8 cellular contexts compared by ENCODE assay signal in genomic region chr19:44212865-44213346, GRCh38. TPM values are rescaled to one million over a fixed set of nuclear protein-coding genes. Genes with fewer than 3 reads are reported as not detected.
A peak's percentile ranks its signal among the peaks of the same experiment; 100 is the strongest.
DNase-seq lines count a peak whose midpoint lies in the region; ATAC-seq and TF ChIP-seq lines count a peak whose summit lies in the region.

No MANE protein-coding gene starts in this region.

- peak overlapping the region; percentile 90 for H3K4me3 ChIP-seq in PC-3 (ENCODE audit: low read length)
- H3K4me3 ChIP-seq in lung: peak overlapping the region; percentile 87
- peak overlapping the region; percentile 45 to 95 (median 64) for H3K4me3 ChIP-seq in tibial nerve

- H3K9me3 ChIP-seq in H9 (ENCODE audit: control insufficient read depth, low read depth, low read length): no peaks in the 10 kb centered on the region
- no peaks in the 10 kb centered on the region for H3K9me3 ChIP-seq in PC-3 (ENCODE audit: low read length)
- H3K9me3 ChIP-seq in lung (ENCODE audit: control insufficient read depth in 2 of 2, insufficient read depth in 1 of 2, low read length in 1 of 2): peaks cover 0 to 13% of the 10 kb centered on the region in 2 donors
- peaks cover 0 to 29% (median 2%) of the 10 kb centered on the region in 4 donors for H3K9me3 ChIP-seq in tibial nerve

- H3K79me1 ChIP-seq in H9 (ENCODE audit: insufficient read depth, low read depth, low read length, poor library complexity, severe bottlenecking): no peaks in the 10 kb centered on the region

- TF ChIP-seq EP300 in tibial nerve (IDR thresholded peaks at IDR 0.05): no peak

- H3K36me3 ChIP-seq in PC-3 (ENCODE audit: low read depth, low read length) (peaks cover 5% of the 10 kb centered on the region), lung (ENCODE audit: control insufficient read depth in 2 of 2, insufficient read depth in 2 of 2, low read length in 2 of 2) (peaks cover 11% of the 10 kb centered on the region in 2 donors), tibial nerve (peaks cover 0 to 38% (median 3%) of the 10 kb centered on the region in 3 donors)

- H3K27ac ChIP-seq in H9 (ENCODE audit: insufficient read length, low read depth, low read length) (peak overlapping the region; percentile 15), PC-3 (ENCODE audit: low read length) (peak overlapping the region; percentile 48), lung (ENCODE audit: low read depth in 1 of 2, low read length in 1 of 2) (peak overlapping the region; percentile 87 to 94), tibial nerve (peak overlapping the region; percentile 23 to 87 (median 84))

- no peak overlapping the region for H3T11ph ChIP-seq in H9 (ENCODE audit: low read length)

- H3K4me2 ChIP-seq in H9 (ENCODE audit: insufficient read depth, insufficient read length, low read length): peak overlapping the region; percentile 91
- peak overlapping the region; percentile 87 for H3K4me2 ChIP-seq in PC-3 (ENCODE audit: low read length)

- H2AK5ac ChIP-seq in H9 (ENCODE audit: insufficient read length, low read length): no peak overlapping the region

- peak overlapping the region; percentile 65 for H3K9ac ChIP-seq in H9 (ENCODE audit: extremely low read depth, insufficient read length, low read length)
- peak overlapping the region; percentile 77 for H3K9ac ChIP-seq in PC-3 (ENCODE audit: low read length)

- no peak overlapping the region for H2BK12ac ChIP-seq in H9 (ENCODE audit: insufficient read length, low read depth, low read length)

- H3K4me1 Mint-ChIP-seq in Calu3 (ENCODE audit: low read depth, unreplicated experiment): peaks cover 8% of the 10 kb centered on the region
- peaks cover 8 to 11% of the 10 kb centered on the region in 2 experiments for H3K4me1 Mint-ChIP-seq in H9

- WGBS in H9 (ENCODE audit: extremely low coverage, insufficient read length, low lambda C conversion rate): no CpG with 5 or more reads among the region's 15 CpGs
- 4 to 5% methylated on average over 15 of the region's 15 CpGs for WGBS in lung, 2 donors
- 3 to 4% methylated on average over 15 of the region's 15 CpGs for WGBS in tibial nerve, 2 donors

- H3K36me3 Mint-ChIP-seq in Calu3 (ENCODE audit: insufficient read depth, unreplicated experiment) (peaks cover 46% of the 10 kb centered on the region), H9 (ENCODE audit: insufficient read depth in 1 of 3, low read depth in 3 of 3) (peaks cover 26 to 30% (median 27%) of the 10 kb centered on the region in 3 experiments)

- H4K20me1 ChIP-seq in H9 (ENCODE audit: control insufficient read depth, insufficient read depth, insufficient read length) (no peaks in the 10 kb centered on the region), PC-3 (ENCODE audit: low read length) (no peaks in the 10 kb centered on the region)

- H2AFZ ChIP-seq in H9 (ENCODE audit: low read length) (no peak overlapping the region), PC-3 (ENCODE audit: low read length) (peak overlapping the region; percentile 97)

- H4K91ac ChIP-seq in H9 (ENCODE audit: insufficient read length, low read depth, low read length): no peak overlapping the region

- BruUV-seq in Calu3 (replicated peaks; lab: Mats Ljungman, UMichigan) (TSS peak; percentile 57), PC-3 (replicated peaks; lab: Mats Ljungman, UMichigan) (TSS peak; percentile 59)

- H3K18ac ChIP-seq in H9 (ENCODE audit: insufficient read length, low read depth, low read length): no peak overlapping the region

- no peaks in the 10 kb centered on the region for H3K23me2 ChIP-seq in H9 (ENCODE audit: insufficient read length, low read depth, low read length, poor library complexity, severe bottlenecking)

- intact Hi-C loops in Calu3 (cut with micrococcal nuclease; ENCODE audit: unreplicated experiment): loop anchor here (2.0 kb wide), 1 partner anchor 92 kb away; the partner anchor contains the start of gene ZNF235
- intact Hi-C loops in PC-3 (cut with micrococcal nuclease): loop anchor here (2.0 kb wide), 2 partner anchors 92 to 100 kb away; partner anchors contain the start of genes ZNF225 and ZNF235

- H3K4me3 Mint-ChIP-seq in Calu3 (ENCODE audit: low read depth, unreplicated experiment) (peak overlapping the region; percentile 86), H9 (peak overlapping the region; percentile 83 to 94)

- no peak overlapping the region for H3K23ac ChIP-seq in H9 (ENCODE audit: insufficient read length, low read depth, low read length)

- no peak for TF ChIP-seq POLR2A in tibial nerve (IDR thresholded peaks at IDR 0.05)

- H3K27me3 Mint-ChIP-seq in Calu3 (ENCODE audit: unreplicated experiment) (no peaks in the 10 kb centered on the region), H9 (ENCODE audit: low read depth) (peaks cover 4% of the 10 kb centered on the region; the same call in 1 of the 2 replicates)

- no peak overlapping the region for H4K8ac ChIP-seq in H9 (replicated peaks; ENCODE audit: insufficient read length, low read depth, low read length)

- ATAC-seq in PC-3 (peak; percentile 21), lung (ENCODE audit: insufficient read depth, low FRiP score) (no peak), GM18873 (IDR thresholded peaks at IDR 0.05; ENCODE audit: low FRiP score, unreplicated experiment) (no peak)

- no peak overlapping the region for H2BK20ac ChIP-seq in H9 (ENCODE audit: low read depth, low read length, poor library complexity, severe bottlenecking)

- H3K79me2 ChIP-seq in H9 (ENCODE audit: insufficient read depth, low read length) (no peaks in the 10 kb centered on the region), PC-3 (ENCODE audit: low read length) (peaks cover 26% of the 10 kb centered on the region)

- POLR2A ChIA-PET in PC-3 (lab: Charles Lee; ENCODE audit: unreplicated experiment): interaction anchor here (0.6 kb wide), 1 partner anchor 92 kb away, joined by 4 read pairs; the partner anchor contains the start of gene ZNF235

- TF ChIP-seq CTCF in Calu3 (IDR thresholded peaks at IDR 0.05; ENCODE audit: unreplicated experiment) (no peak), H9 (conservative IDR thresholded peaks at IDR 0.05) (no peak), PC-3 (conservative IDR thresholded peaks at IDR 0.05; ENCODE audit: low read depth, low read length) (no peak), lung (IDR thresholded peaks at IDR 0.05; ENCODE audit: control extremely low read depth, extremely low read depth) (no peak), tibial nerve (IDR thresholded peaks at IDR 0.05) (no peak)

- CTCF ChIA-PET in Calu3 (lab: Charles Lee): interaction anchor here (0.7 to 1.1 kb wide), 5 partner anchors 48 to 677 kb away, joined by 4 to 10 read pairs (median 5); partner anchors contain the start of gene ZNF226
- CTCF ChIA-PET in PC-3 (lab: Charles Lee): interaction anchor here (0.7 kb wide), 1 partner anchor 91 kb away, joined by 5 read pairs; no protein-coding TSS in a partner anchor

- no peak overlapping the region for H4K5ac ChIP-seq in H9 (ENCODE audit: insufficient read length, low read depth, low read length)

- no peak overlapping the region for H3K14ac ChIP-seq in H9 (ENCODE audit: insufficient read depth, low read length)

- H2BK120ac ChIP-seq in H9 (ENCODE audit: low read depth, low read length, poor library complexity, severe bottlenecking): no peak overlapping the region

- H2BK5ac ChIP-seq in H9 (ENCODE audit: insufficient read length, low read length): no peak overlapping the region

- H3K9me2 ChIP-seq in PC-3 (replicated peaks; ENCODE audit: low read length): no peaks in the 10 kb centered on the region

- no peak overlapping the region for H3K56ac ChIP-seq in H9 (ENCODE audit: insufficient read length, low read depth, low read length)

- DNase-seq in Calu3: no peak
- DNase-seq in H9: no peak
- DNase-seq in PC-3: peak; percentile 2
- DNase-seq in dedifferentiated amniotic fluid mesenchymal stem cell (ENCODE audit: extremely low spot score): peak; percentile 21
- DNase-seq in lung (ENCODE audit: low spot score): no peak
- no peak for DNase-seq in tibial nerve (ENCODE audit: low spot score in 2 of 2)
- DNase-seq in cortex of kidney (lab: John Stamatoyannopoulos, UW): no peak

- H3K9me3 Mint-ChIP-seq in Calu3 (ENCODE audit: low read depth, unreplicated experiment) (no peaks in the 10 kb centered on the region), H9 (peaks cover 0 to 9% of the 10 kb centered on the region in 2 experiments; a peak in 3 of 5 replicates)

- H3K27ac Mint-ChIP-seq in Calu3 (ENCODE audit: unreplicated experiment): peak overlapping the region; percentile 24
- H3K27ac Mint-ChIP-seq in H9: peak overlapping the region; percentile 81 to 94 (median 93)

- H3F3A ChIP-seq in PC-3 (ENCODE audit: low read length, unreplicated experiment): no peaks in the 10 kb centered on the region

- no peaks in the 10 kb centered on the region; the same call in 1 of the 2 replicates for H3K27me3 ChIP-seq in H9 (ENCODE audit: insufficient read depth, low read length)
- no peaks in the 10 kb centered on the region for H3K27me3 ChIP-seq in PC-3 (ENCODE audit: low read length)
- no peaks in the 10 kb centered on the region for H3K27me3 ChIP-seq in lung (ENCODE audit: control insufficient read depth, insufficient read depth)
- no peaks in the 10 kb centered on the region for H3K27me3 ChIP-seq in tibial nerve

- no peak overlapping the region for H2BK15ac ChIP-seq in H9 (ENCODE audit: low read depth, low read length)

- H3K4me1 ChIP-seq in H9 (ENCODE audit: insufficient read depth, low read length) (no peaks in the 10 kb centered on the region), PC-3 (ENCODE audit: insufficient read depth, low read length) (peaks cover 7% of the 10 kb centered on the region; the same call in 1 of the 2 replicates), lung (ENCODE audit: control insufficient read depth in 2 of 2, insufficient read depth in 2 of 2, low read length in 2 of 2) (peaks cover 0 to 10% of the 10 kb centered on the region in 2 donors), tibial nerve (peaks cover 0 to 22% (median 5%) of the 10 kb centered on the region in 4 donors)

- no peak overlapping the region for H3K4ac ChIP-seq in H9 (ENCODE audit: low read depth, low read length)

RNA-seq across cellular contexts. Expression of gene ZNF227, which starts 0.6 kb away (rescaled TPM):
- total RNA-seq in Calu3 (2022) (27.4 and 29.4 TPM in 2 replicates), H9 (2021) (19.8 and 22.6 TPM in 2 replicates), PC-3 (2014; rRNA removed) (4.9 and 8.7 TPM in 2 replicates), lung (10 to 100 TPM; 15.1 to 41.5 TPM), tibial nerve (10 to 100 TPM in 3 of 4 donors, 1 to 10 TPM in 1; 8.1 to 22.0 (median 14.3) TPM)
- 1 to 10 TPM; 2.7 to 4.9 TPM for polyA plus RNA-seq in lung

RNA-seq across cellular contexts. Expression of gene ZNF233, which starts 46.8 kb away (rescaled TPM):
- total RNA-seq in Calu3 (2022) (3.9 and 4.8 TPM in 2 replicates), H9 (2021) (1.9 and 2.5 TPM in 2 replicates), PC-3 (2014; rRNA removed) (0.69 and 0.73 TPM in 2 replicates), lung (1 to 10 TPM in 1 of 2 donors, under 1 TPM in 1; 0.40 to 2.5 TPM), tibial nerve (1 to 10 TPM in 1 of 4 donors, under 1 TPM in 2, not detected in 1; 0.44 to 1.2 (median 0.63) TPM)
- under 1 TPM; 0.10 to 0.32 TPM for polyA plus RNA-seq in lung

RNA-seq across cellular contexts. Expression of gene ZNF226, which starts 48.0 kb away (rescaled TPM):
- total RNA-seq in Calu3 (2022): 25.0 and 25.6 TPM in 2 replicates
- 12.1 and 15.3 TPM in 2 replicates for total RNA-seq in H9 (2021)
- 4.8 and 6.0 TPM in 2 replicates for total RNA-seq in PC-3 (2014; rRNA removed)
- total RNA-seq in lung: 10 to 100 TPM; 18.4 to 34.4 TPM
- 10 to 100 TPM; 11.4 to 12.3 TPM for polyA plus RNA-seq in lung
- 10 to 100 TPM; 18.0 to 29.1 (median 23.3) TPM for total RNA-seq in tibial nerve

Comparison
In these comparisons a context has a peak if more than half of its experiments do, and no peak if none do; other contexts are left out.
1. DNase-seq: peak in PC-3 (single experiment) and dedifferentiated amniotic fluid mesenchymal stem cell (single experiment); none in Calu3 (single experiment), H9 (single experiment), lung (single experiment), tibial nerve (0 of 2) and cortex of kidney (single experiment).
2. H3K27ac ChIP-seq: peak in every context shown above with its lines; median percentile 90 in lung; 84 in tibial nerve; 48 in PC-3; 15 in H9.
3. Peak in every context shown above with its lines, with median percentiles within 50 percentile points of each other: H3K4me3 ChIP-seq.